1 cellular context compared by ENCODE assay signal in genomic region chr16:18925306-18926188, GRCh38.
TF ChIP-seq lines count a peak whose summit lies in the region.

No MANE protein-coding gene starts in this region.

TF ChIP-seq in GM12878, 131 proteins besides CTCF, POLR2A, EP300 and RAD21 (continued from another document):
- TF ChIP-seq RAD51 (IDR thresholded peaks at IDR 0.05) (peak; percentile 83), BHLHE40 (IDR thresholded peaks at IDR 0.05; ENCODE audit: borderline replicate concordance in 1 of 2, low read depth in 2 of 2, low read length in 1 of 2) (peak; percentile 79 to 82), MXI1 (IDR thresholded peaks at IDR 0.05; ENCODE audit: low read depth, low read length) (peak; percentile 82; the same call in 1 of the 2 replicates)
